Comparison of ENCODE assay signal across 9 cellular contexts in genomic region chr6:112037783-112038216, GRCh38. TPM values are rescaled to one million over a fixed set of nuclear protein-coding genes. Genes with fewer than 3 reads are reported as not detected.
A peak's percentile ranks its signal among the peaks of the same experiment; 100 is the strongest.
DNase-seq lines count a peak whose midpoint lies in the region; ATAC-seq and TF ChIP-seq lines count a peak whose summit lies in the region.
"Had no signal": no experiment of that assay in that cellular context is flagged by ENCODE, and none has a peak within 500 bp of the region (broad histone marks: within the 10 kb centered on the region; RNA-seq: fewer than 3 reads in every experiment).

No MANE protein-coding gene starts in this region.

- ATAC-seq in PC-3 (peak; percentile 96), esophagus mucosa (peak; percentile 70), omental fat pad (ENCODE audit: low FRiP score) (peak; percentile 91), HG03280 (IDR thresholded peaks at IDR 0.05; ENCODE audit: unreplicated experiment) (no peak), HG03439 (IDR thresholded peaks at IDR 0.05; ENCODE audit: unreplicated experiment) (no peak)

- no peaks in the 10 kb centered on the region for H3K9me2 ChIP-seq in PC-3 (replicated peaks; ENCODE audit: low read length)

- peak overlapping the region; percentile 76 for H3K27ac ChIP-seq in PC-3 (ENCODE audit: low read length)

- H3K36me3 ChIP-seq in PC-3 (ENCODE audit: low read depth, low read length), result no peaks in the 10 kb centered on the region

- DNase-seq in Ammon's horn (ENCODE audit: low spot score), result peak; percentile 75
- DNase-seq in PC-3, result peak; percentile 83
- no peak for DNase-seq in omental fat pad (ENCODE audit: low spot score)
- DNase-seq in COLO668 (lab: John Stamatoyannopoulos, UW; ENCODE audit: unreplicated experiment), result no peak
- no peak for DNase-seq in SKM-1 (lab: John Stamatoyannopoulos, UW; ENCODE audit: unreplicated experiment)

- POLR2A ChIA-PET in PC-3 (lab: Charles Lee; ENCODE audit: unreplicated experiment), result interaction anchor here (0.5 to 0.7 kb wide), 3 partner anchors 50 to 1373 kb away, joined by 3 read pairs; partner anchors contain the start of gene FAM229B

- H3K9ac ChIP-seq in PC-3 (ENCODE audit: low read length), result peak overlapping the region; percentile 70

- TF ChIP-seq CTCF in PC-3 (conservative IDR thresholded peaks at IDR 0.05; ENCODE audit: low read depth, low read length), result no peak
- no peak for TF ChIP-seq CTCF in omental fat pad (IDR thresholded peaks at IDR 0.05)

- H3K4me1 ChIP-seq in PC-3 (ENCODE audit: insufficient read depth, low read length), result peaks cover 34% of the 10 kb centered on the region

- H3K9me3 ChIP-seq in PC-3 (ENCODE audit: low read length), result no peaks in the 10 kb centered on the region

- 0 out of 2 replicates have a peak overlapping the region, but pooled peaks have one; percentile 12 for H2AFZ ChIP-seq in PC-3 (ENCODE audit: low read length)

- H3K79me2 ChIP-seq in PC-3 (ENCODE audit: low read length), result no peaks in the 10 kb centered on the region

- CTCF ChIA-PET in PC-3 (lab: Charles Lee), result no interaction called here

- no peaks in the 10 kb centered on the region for H4K20me1 ChIP-seq in PC-3 (ENCODE audit: low read length)

- intact Hi-C loops in PC-3 (cut with micrococcal nuclease), result no loop called here

- H3K27me3 ChIP-seq in PC-3 (ENCODE audit: low read length), result no peaks in the 10 kb centered on the region

- H3K4me3 ChIP-seq in PC-3 (ENCODE audit: low read length), result no peak overlapping the region

- no TSS peak for BruUV-seq in PC-3 (replicated peaks; lab: Mats Ljungman, UMichigan)

- peak overlapping the region; percentile 66 for H3K4me2 ChIP-seq in PC-3 (ENCODE audit: low read length)

- H3F3A ChIP-seq in PC-3 (ENCODE audit: low read length, unreplicated experiment), result no peaks in the 10 kb centered on the region

RNA-seq across cellular contexts. Expression of gene CCN6, which starts 16.1 kb away (rescaled TPM):
- not detected in 2 replicates for total RNA-seq in PC-3 (2014; rRNA removed)
- total RNA-seq in esophagus mucosa, result not detected
- total RNA-seq in omental fat pad, result under 1 TPM in 1 of 4 donors, not detected in 3; 0.56 TPM
- total RNA-seq: NCI-H460 had no signal

RNA-seq across cellular contexts. Expression of gene TUBE1, which starts 49.5 kb away (rescaled TPM):
- total RNA-seq in PC-3 (2014; rRNA removed) (9.5 and 9.6 TPM in 2 replicates), esophagus mucosa (13.1 TPM), omental fat pad (10 to 100 TPM; 21.0 to 68.7 (median 31.6) TPM)

RNA-seq across cellular contexts. Expression of gene FAM229B, which starts 49.6 kb away (rescaled TPM):
- total RNA-seq in PC-3 (2014; rRNA removed) (2.8 and 6.7 TPM in 2 replicates), esophagus mucosa (5.1 TPM), omental fat pad (10 to 100 TPM in 3 of 4 donors, 1 to 10 TPM in 1; 4.9 to 17.2 (median 12.4) TPM)

Comparison
In these comparisons a context has a peak if more than half of its experiments do, and no peak if none do; other contexts are left out.
1. DNase-seq: peak in Ammon's horn (single experiment) and PC-3 (single experiment); none in omental fat pad (single experiment), COLO668 (single experiment) and SKM-1 (single experiment).
2. ATAC-seq: peak in PC-3 (single experiment), esophagus mucosa (single experiment) and omental fat pad (single experiment); none in HG03280 (single experiment) and HG03439 (single experiment).